ENCODE assay signal across 8 cellular contexts in the genomic region with DNA sequence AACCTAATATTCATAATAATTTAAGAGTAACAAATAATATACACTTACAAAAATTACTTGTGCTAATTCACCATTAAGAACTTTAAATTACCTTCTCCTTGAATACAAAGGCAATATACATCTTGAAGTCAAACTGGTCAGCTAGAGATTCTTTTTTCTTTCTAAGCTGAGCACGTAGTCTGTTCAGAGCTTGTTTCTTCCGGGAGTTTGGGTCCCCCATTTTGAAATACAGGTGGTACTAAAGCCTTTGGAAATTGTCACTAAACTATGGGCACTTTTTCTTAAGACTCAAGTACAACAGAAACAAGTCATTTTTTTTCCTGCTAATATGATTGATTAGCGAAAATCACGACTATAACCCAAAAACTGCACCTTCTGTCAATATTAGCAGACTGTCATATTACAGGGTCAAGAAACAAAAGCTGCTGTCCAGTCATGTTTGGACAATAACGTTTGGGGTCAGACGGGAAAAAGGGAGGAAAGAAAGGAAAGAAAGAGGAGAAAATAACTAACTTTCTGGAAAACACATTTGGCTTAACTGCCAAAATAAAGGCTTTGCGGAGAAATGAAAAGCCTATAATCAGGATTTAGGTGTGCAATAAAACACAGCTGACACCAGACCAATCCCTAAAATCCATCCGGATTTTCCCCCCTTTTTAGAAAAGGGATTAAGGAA. TPM values are rescaled to one million over a fixed set of nuclear protein-coding genes. Genes with fewer than 3 reads are reported as not detected.
DNase-seq lines count a peak whose midpoint lies in the region; ATAC-seq and TF ChIP-seq lines count a peak whose summit lies in the region.

No MANE protein-coding gene starts in this region.

- no peaks in the 10 kb centered on the region for H3K9me3 ChIP-seq in iPS DF 6.9 (ENCODE audit: control insufficient read depth, insufficient read depth, low read length)

- no CpG with 5 or more reads among the region's 8 CpGs for WGBS in iPS DF 6.9 (ENCODE audit: insufficient coverage, insufficient read length)

- H3K4me3 Mint-ChIP-seq in activated B cell treated with CpG ODN at 0.5 μM for 24 hours: peak overlapping the region; percentile 93
- H3K4me3 Mint-ChIP-seq in stimulated activated naive B cell treated with anti-CD40 and anti-IgM and Interleukin-4, amounts not matched to agents 10 μg/mL and 1 μg/mL and 100 μg/mL, for 72 hours: peak overlapping the region; percentile 97 to 100

- peak overlapping the region; percentile 99 for H3K27ac Mint-ChIP-seq in activated B cell treated with CpG ODN at 0.5 μM for 24 hours
- peak overlapping the region; percentile 100 for H3K27ac Mint-ChIP-seq in stimulated activated naive B cell treated with anti-CD40 and anti-IgM and Interleukin-4, amounts not matched to agents 10 μg/mL and 1 μg/mL and 100 μg/mL, for 72 hours

- no peaks in the 10 kb centered on the region for H3K27me3 Mint-ChIP-seq in activated B cell treated with CpG ODN at 0.5 μM for 24 hours
- H3K27me3 Mint-ChIP-seq in stimulated activated naive B cell treated with anti-CD40 and anti-IgM and Interleukin-4, amounts not matched to agents 10 μg/mL and 1 μg/mL and 100 μg/mL, for 72 hours: no peaks in the 10 kb centered on the region

- ATAC-seq in activated B cell treated with CpG ODN at 0.5 μM for 24 hours (ENCODE audit: low read depth) (no peak), HG02885 (IDR thresholded peaks at IDR 0.05; ENCODE audit: poor library complexity, unreplicated experiment) (no peak)
- no peak for ATAC-seq in stimulated activated naive B cell treated with anti-CD40 and anti-IgM and Interleukin-4, amounts not matched to agents 10 μg/mL and 1 μg/mL and 100 μg/mL, for 72 hours (replicated peaks)

- peaks cover 9% of the 10 kb centered on the region; the same call in 1 of the 2 replicates for H3K36me3 ChIP-seq in iPS DF 6.9 (ENCODE audit: control insufficient read depth, insufficient read depth, low read length)

- intact Hi-C loops in activated B cell treated with CpG ODN at 0.5 μM for 24 hours (cut with micrococcal nuclease): loop anchor here (2.0 kb wide), 1 partner anchor 14 kb away; no protein-coding TSS in a partner anchor

- POLR2A ChIA-PET in activated B cell treated with CpG ODN at 0.5 μM for 24 hours (lab: Charles Lee): interaction anchor here (0.7 to 3.7 kb wide), 16 partner anchors 8 to 420 kb away, joined by 3 to 40 read pairs (median 8); a partner anchor contains a TSS

- H3K4me3 ChIP-seq in iPS DF 6.9 (ENCODE audit: low read length): peak overlapping the region; percentile 84; the same call in 1 of the 2 replicates

- no peaks in the 10 kb centered on the region for H3K9me3 Mint-ChIP-seq in activated B cell treated with CpG ODN at 0.5 μM for 24 hours
- H3K9me3 Mint-ChIP-seq in stimulated activated naive B cell treated with anti-CD40 and anti-IgM and Interleukin-4, amounts not matched to agents 10 μg/mL and 1 μg/mL and 100 μg/mL, for 72 hours: no peaks in the 10 kb centered on the region

- H3K4me1 Mint-ChIP-seq in activated B cell treated with CpG ODN at 0.5 μM for 24 hours: peaks cover 60% of the 10 kb centered on the region
- H3K4me1 Mint-ChIP-seq in stimulated activated naive B cell treated with anti-CD40 and anti-IgM and Interleukin-4, amounts not matched to agents 10 μg/mL and 1 μg/mL and 100 μg/mL, for 72 hours: peaks cover 16 to 47% of the 10 kb centered on the region in 2 donors

- H3K27me3 ChIP-seq in iPS DF 6.9 (ENCODE audit: control insufficient read depth, insufficient read depth, low read length): no peaks in the 10 kb centered on the region

- H3K4me1 ChIP-seq in iPS DF 6.9 (ENCODE audit: control insufficient read depth, insufficient read depth, low read length): no peaks in the 10 kb centered on the region

- H3K27ac ChIP-seq in iPS DF 6.9 (ENCODE audit: low read length): no peak overlapping the region

- H3K36me3 Mint-ChIP-seq in activated B cell treated with CpG ODN at 0.5 μM for 24 hours (ENCODE audit: low read depth): peaks cover 72% of the 10 kb centered on the region
- H3K36me3 Mint-ChIP-seq in stimulated activated naive B cell treated with anti-CD40 and anti-IgM and Interleukin-4, amounts not matched to agents 10 μg/mL and 1 μg/mL and 100 μg/mL, for 72 hours: peaks cover 29 to 41% of the 10 kb centered on the region in 2 donors

- CTCF ChIA-PET in activated B cell treated with CpG ODN at 0.5 μM for 24 hours (lab: Charles Lee): interaction anchor here (0.7 to 2.4 kb wide), 6 partner anchors 48 to 309 kb away, joined by 3 to 11 read pairs (median 4); no protein-coding TSS in a partner anchor

- DNase-seq in DMS 273 (lab: John Stamatoyannopoulos, UW; ENCODE audit: unreplicated experiment) (peak; percentile 33), DMS 273 treated with DMSO at 0.1 percent for 48 hours (lab: John Stamatoyannopoulos, UW) (no peak), activated B cell treated with CpG ODN at 0.5 μM for 24 hours (no peak), iPS DF 6.9 (ENCODE audit: low read depth, low spot score) (no peak), HuH-7.5 (ENCODE audit: low spot score) (no peak), NCI-H526 (lab: John Stamatoyannopoulos, UW) (no peak)
- DNase-seq in stimulated activated naive B cell treated with anti-CD40 and anti-IgM and Interleukin-4, amounts not matched to agents 10 μg/mL and 1 μg/mL and 100 μg/mL, for 72 hours: no peak

- no peak for TF ChIP-seq CTCF in activated B cell treated with CpG ODN at 0.5 μM for 24 hours (IDR thresholded peaks at IDR 0.05)

RNA-seq across cellular contexts. Expression of a gene that starts 0.4 kb away (rescaled TPM):
- total RNA-seq in activated B cell treated with CpG ODN at 0.5 μM for 24 hours: 127 and 135 TPM in 2 replicates

RNA-seq across cellular contexts. Expression of a gene that starts 51.7 kb away (rescaled TPM):
- total RNA-seq in activated B cell treated with CpG ODN at 0.5 μM for 24 hours: 12.0 and 13.8 TPM in 2 replicates

RNA-seq across cellular contexts. Expression of a gene that starts 51.9 kb away (rescaled TPM):
- total RNA-seq in activated B cell treated with CpG ODN at 0.5 μM for 24 hours: 48.9 and 51.1 TPM in 2 replicates

RNA-seq across cellular contexts. Expression of a gene that starts 56.1 kb away (rescaled TPM):
- total RNA-seq in activated B cell treated with CpG ODN at 0.5 μM for 24 hours: 12.9 and 14.5 TPM in 2 replicates
